ENCODE assay signal across 16 cellular contexts in the genomic region with DNA sequence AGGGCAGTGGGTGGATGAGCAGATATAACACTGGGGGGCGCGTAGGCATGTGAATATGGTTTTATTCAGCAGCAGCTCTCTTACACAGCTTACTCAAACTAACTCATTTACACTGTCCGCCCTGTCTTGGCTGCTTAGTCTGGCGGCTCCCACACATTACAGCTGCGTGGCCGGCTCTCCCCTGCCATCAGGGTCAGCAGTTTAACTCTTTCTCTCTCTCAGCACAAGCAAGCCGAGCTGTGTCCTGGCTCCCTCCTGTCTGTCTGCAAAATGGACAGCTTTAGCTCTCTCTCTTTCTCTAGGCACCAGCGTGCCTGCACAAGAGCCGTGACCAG.
DNase-seq lines count a peak whose midpoint lies in the region; ATAC-seq, FAIRE-seq and TF ChIP-seq lines count a peak whose summit lies in the region.
"Had no signal": no experiment of that assay in that cellular context is flagged by ENCODE, and none has a peak within 500 bp of the region (broad histone marks: within the 10 kb centered on the region; RNA-seq: fewer than 3 reads in every experiment).

No MANE protein-coding gene starts in this region.

- H3K56ac ChIP-seq in H9 (ENCODE audit: insufficient read length, low read depth, low read length) (no peak overlapping the region), H1 (replicated peaks; ENCODE audit: insufficient read length, low read depth, low read length) (no peak overlapping the region)

- intact Hi-C loops in aorta (cut with DNase I), result no loop called here

- no peak for FAIRE-seq in H1 (lab: Jason Lieb, UNC)
- FAIRE-seq: A204.1 had no signal

- ATAC-seq in aorta (ENCODE audit: low FRiP score) (peak; percentile 29), GM18520 (IDR thresholded peaks at IDR 0.05; ENCODE audit: unreplicated experiment) (no peak), HG02870 (IDR thresholded peaks at IDR 0.05; ENCODE audit: unreplicated experiment) (no peak)

- no peak for TF ChIP-seq POLR2A in H1 (IDR thresholded peaks at IDR 0.05; ENCODE audit: control extremely low read depth in 1 of 2, low read depth in 2 of 2, low read length in 2 of 2)

- no peak for TF ChIP-seq CTCF in H9 (conservative IDR thresholded peaks at IDR 0.05)
- TF ChIP-seq CTCF in H1 (IDR thresholded peaks at IDR 0.05; ENCODE audit: control extremely low read depth in 1 of 3, insufficient read depth in 1 of 3, low read depth in 1 of 3, low read length in 3 of 3), result no peak

- H3K4ac ChIP-seq in H9 (ENCODE audit: low read depth, low read length) (no peak overlapping the region), H1 (replicated peaks; ENCODE audit: insufficient read length, low read depth, low read length) (no peak overlapping the region), neuronal stem cell (ENCODE audit: low read length) (no peak overlapping the region)

- no peaks in the 10 kb centered on the region for H3K23me2 ChIP-seq in H9 (ENCODE audit: insufficient read length, low read depth, low read length, poor library complexity, severe bottlenecking)
- H3K23me2 ChIP-seq in H1 (ENCODE audit: low read depth, low read length), result no peaks in the 10 kb centered on the region

- no peak overlapping the region for H2BK15ac ChIP-seq in H9 (ENCODE audit: low read depth, low read length)
- H2BK15ac ChIP-seq in H1 (ENCODE audit: low read length), result no peak overlapping the region
- no peak overlapping the region for H2BK15ac ChIP-seq in neuronal stem cell (ENCODE audit: low read length)

- POLR2A ChIA-PET in H1 (lab: Charles Lee; ENCODE audit: partially characterized antibody), result no interaction called here

- WGBS in H9 (ENCODE audit: extremely low coverage, insufficient read length, low lambda C conversion rate), result no CpG with 5 or more reads among the region's 9 CpGs
- 94% methylated on average over 9 of the region's 9 CpGs; no CpG with 5 or more reads in 1 of the 2 experiments for WGBS in H1 (ENCODE audit: extremely low coverage in 1 of 2, insufficient coverage in 1 of 2, insufficient read length in 1 of 2, insufficient replicate concordance in 2 of 2, low coverage in 1 of 2, low lambda C conversion rate in 2 of 2, missing lambda C conversion rate in 1 of 2), 2 experiments
- no CpG with 5 or more reads among the region's 9 CpGs for WGBS in neuronal stem cell (ENCODE audit: extremely low coverage in 2 of 2, insufficient read length in 2 of 2, insufficient replicate concordance in 1 of 2), 2 donors
- 62 to 69% methylated on average over 9 of the region's 9 CpGs for WGBS in aorta, 2 donors

- no peak for DNase-seq in H9
- no peak for DNase-seq in H1 (ENCODE audit: low read depth in 1 of 2, low spot score in 2 of 2)
- no peak for DNase-seq in neuronal stem cell (ENCODE audit: low spot score)
- no peak for DNase-seq in aorta
- DNase-seq in MG63, result no peak
- DNase-seq: C1 segment of cervical spinal cord; Calu3; CD4-positive, alpha-beta T cell; DMS 273 treated with DMSO at 0.1 percent for 48 hours; GM23248 had no signal

- no peaks in the 10 kb centered on the region for H3K27me3 Mint-ChIP-seq in H9 (ENCODE audit: low read depth)
- H3K27me3 Mint-ChIP-seq: B cell; CD4-positive, alpha-beta T cell had no signal

- H3K27me3 ChIP-seq in H9 (ENCODE audit: insufficient read depth, low read length) (no peaks in the 10 kb centered on the region), H1 (replicated peaks in 1 of 4; ENCODE audit: control insufficient read depth in 3 of 4, extremely low read depth in 1 of 4, insufficient read depth in 3 of 4, low read length in 3 of 4) (no peaks in the 10 kb centered on the region), neuronal stem cell (ENCODE audit: control insufficient read depth in 3 of 3, insufficient read depth in 3 of 3, low read depth in 1 of 3, low read length in 3 of 3) (no peaks in the 10 kb centered on the region), aorta (ENCODE audit: control insufficient read depth in 1 of 2, insufficient read depth in 2 of 2, low read length in 1 of 2) (no peaks in the 10 kb centered on the region), MG63 (no peaks in the 10 kb centered on the region)

- no peaks in the 10 kb centered on the region; a peak in 3 of 5 replicates for H3K9me3 Mint-ChIP-seq in H9

- no peak overlapping the region for H3K4me2 ChIP-seq in H9 (ENCODE audit: insufficient read depth, insufficient read length, low read length)
- no peak overlapping the region for H3K4me2 ChIP-seq in H1 (ENCODE audit: insufficient read depth in 1 of 2, low read depth in 2 of 2, low read length in 2 of 2)
- H3K4me2 ChIP-seq in neuronal stem cell (ENCODE audit: insufficient read depth, low read length, poor library complexity, severe bottlenecking), result no peak overlapping the region

- no peak overlapping the region for H2BK5ac ChIP-seq in H9 (ENCODE audit: insufficient read length, low read length)
- H2BK5ac ChIP-seq in H1 (ENCODE audit: low read depth, low read length), result no peak overlapping the region
- H2BK5ac ChIP-seq in neuronal stem cell (ENCODE audit: low read length), result no peak overlapping the region

- no peaks in the 10 kb centered on the region; a peak in 1 of 7 replicates for H3K36me3 Mint-ChIP-seq in H9 (ENCODE audit: insufficient read depth in 1 of 3, low read depth in 3 of 3)

- TF ChIP-seq RAD21 in H1 (IDR thresholded peaks at IDR 0.05 in 1 of 2, conservative IDR thresholded peaks at IDR 0.05 in 1 of 2; ENCODE audit: low read depth in 2 of 2, low read length in 2 of 2), result no peak

- H3K9ac ChIP-seq in H9 (ENCODE audit: extremely low read depth, insufficient read length, low read length) (no peak overlapping the region), H1 (replicated peaks in 1 of 4; ENCODE audit: extremely low read depth in 1 of 4, low read depth in 3 of 4, low read length in 3 of 4) (no peak overlapping the region), neuronal stem cell (ENCODE audit: low read depth, low read length, poor library complexity) (no peak overlapping the region)
- H3K9ac ChIP-seq: GM23248 had no signal

- H3K23ac ChIP-seq in H9 (ENCODE audit: insufficient read length, low read depth, low read length), result no peak overlapping the region
- no peak overlapping the region for H3K23ac ChIP-seq in H1 (ENCODE audit: insufficient read length)
- no peak overlapping the region for H3K23ac ChIP-seq in neuronal stem cell (ENCODE audit: low read depth, low read length, poor library complexity)

- no peak overlapping the region for H2AFZ ChIP-seq in H9 (ENCODE audit: low read length)
- peak overlapping the region; percentile 70; the same call in 1 of the 2 replicates for H2AFZ ChIP-seq in H1 (ENCODE audit: low read length)
- no peak overlapping the region for H2AFZ ChIP-seq in neuronal stem cell (ENCODE audit: low read length)
- H2AFZ ChIP-seq: GM23248 had no signal

- H3K79me1 ChIP-seq in H9 (ENCODE audit: insufficient read depth, low read depth, low read length, poor library complexity, severe bottlenecking) (no peaks in the 10 kb centered on the region), H1 (ENCODE audit: low read depth, low read length) (no peaks in the 10 kb centered on the region), neuronal stem cell (ENCODE audit: low read depth, low read length) (no peaks in the 10 kb centered on the region)

- H3K9me3 ChIP-seq in H9 (ENCODE audit: control insufficient read depth, low read depth, low read length), result no peaks in the 10 kb centered on the region
- H3K9me3 ChIP-seq in H1 (ENCODE audit: insufficient read depth in 2 of 2, low read depth in 1 of 2, low read length in 1 of 2), result peaks cover 0 to 3% of the 10 kb centered on the region in 2 experiments; a peak in 1 of 4 replicates
- no peaks in the 10 kb centered on the region for H3K9me3 ChIP-seq in neuronal stem cell (replicated peaks in 1 of 2; ENCODE audit: control insufficient read depth in 2 of 2, insufficient read depth in 1 of 2, low read depth in 1 of 2, low read length in 2 of 2)
- no peaks in the 10 kb centered on the region for H3K9me3 ChIP-seq in aorta (ENCODE audit: control insufficient read depth, low read length)
- no peaks in the 10 kb centered on the region; the same call in 1 of the 2 replicates for H3K9me3 ChIP-seq in MG63
- H3K9me3 ChIP-seq: HAP-1 had no signal

- H4K8ac ChIP-seq in H9 (replicated peaks; ENCODE audit: insufficient read length, low read depth, low read length), result no peak overlapping the region
- H4K8ac ChIP-seq in H1 (ENCODE audit: extremely low read depth, insufficient read depth, low read length), result no peak overlapping the region
- H4K8ac ChIP-seq in neuronal stem cell (ENCODE audit: low read depth, low read length), result peak overlapping the region; percentile 52

- H3K18ac ChIP-seq in H9 (ENCODE audit: insufficient read length, low read depth, low read length) (no peak overlapping the region), H1 (ENCODE audit: extremely low read depth, low read length) (0 out of 2 replicates have a peak overlapping the region, but pooled peaks have one; percentile 32), neuronal stem cell (ENCODE audit: low read length) (no peak overlapping the region)

- H4K5ac ChIP-seq in H9 (ENCODE audit: insufficient read length, low read depth, low read length), result no peak overlapping the region
- no peak overlapping the region for H4K5ac ChIP-seq in H1 (ENCODE audit: insufficient read length, low read depth, low read length)

- no peak for TF ChIP-seq EP300 in H1 (IDR thresholded peaks at IDR 0.05; ENCODE audit: borderline replicate concordance in 1 of 2, low read depth in 2 of 2, low read length in 2 of 2)

- H2BK20ac ChIP-seq in H9 (ENCODE audit: low read depth, low read length, poor library complexity, severe bottlenecking) (no peak overlapping the region), H1 (ENCODE audit: low read length) (no peak overlapping the region)

- no peaks in the 10 kb centered on the region for H3K4me1 ChIP-seq in H9 (ENCODE audit: insufficient read depth, low read length)
- no peaks in the 10 kb centered on the region for H3K4me1 ChIP-seq in H1 (replicated peaks in 1 of 4; ENCODE audit: control insufficient read depth in 3 of 4, insufficient read depth in 4 of 4, low read length in 3 of 4)
- no peaks in the 10 kb centered on the region for H3K4me1 ChIP-seq in neuronal stem cell (ENCODE audit: control insufficient read depth in 2 of 2, insufficient read depth in 1 of 2, low read depth in 1 of 2, low read length in 2 of 2)
- H3K4me1 ChIP-seq in aorta (ENCODE audit: control insufficient read depth in 1 of 2, insufficient read depth in 2 of 2, low read length in 2 of 2), result no peaks in the 10 kb centered on the region
- H3K4me1 ChIP-seq: HAP-1 had no signal

- H3K36me3 ChIP-seq in H1 (ENCODE audit: control insufficient read depth in 2 of 4, insufficient read depth in 4 of 4, low read length in 3 of 4), result no peaks in the 10 kb centered on the region
- no peaks in the 10 kb centered on the region for H3K36me3 ChIP-seq in neuronal stem cell (replicated peaks in 1 of 2; ENCODE audit: control insufficient read depth in 2 of 2, insufficient read depth in 2 of 2, low read length in 2 of 2)
- H3K36me3 ChIP-seq in aorta (ENCODE audit: control insufficient read depth in 1 of 2, insufficient read depth in 2 of 2, low read length in 1 of 2), result no peaks in the 10 kb centered on the region
- H3K36me3 ChIP-seq in MG63, result no peaks in the 10 kb centered on the region
- H3K36me3 ChIP-seq: HAP-1 had no signal

- H3K4me1 Mint-ChIP-seq in H9, result no peaks in the 10 kb centered on the region
- H3K4me1 Mint-ChIP-seq: B cell had no signal

- H3T11ph ChIP-seq in H9 (ENCODE audit: low read length), result no peak overlapping the region

- H2BK12ac ChIP-seq in H9 (ENCODE audit: insufficient read length, low read depth, low read length), result no peak overlapping the region
- H2BK12ac ChIP-seq in H1 (ENCODE audit: low read depth, low read length), result no peak overlapping the region
- no peak overlapping the region for H2BK12ac ChIP-seq in neuronal stem cell (ENCODE audit: low read length)

- H4K20me1 ChIP-seq in H9 (ENCODE audit: control insufficient read depth, insufficient read depth, insufficient read length) (no peaks in the 10 kb centered on the region), H1 (replicated peaks in 1 of 2; ENCODE audit: control insufficient read depth in 1 of 2, insufficient read depth in 2 of 2, low read length in 2 of 2) (no peaks in the 10 kb centered on the region)

- H3K27ac ChIP-seq in H9 (ENCODE audit: insufficient read length, low read depth, low read length), result no peak overlapping the region
- no peak overlapping the region for H3K27ac ChIP-seq in H1 (ENCODE audit: low read depth, low read length)
- no peak overlapping the region for H3K27ac ChIP-seq in neuronal stem cell (replicated peaks; ENCODE audit: low read length)
- no peak overlapping the region for H3K27ac ChIP-seq in aorta (ENCODE audit: low read depth in 1 of 2, low read length in 2 of 2)
- H3K27ac ChIP-seq: GM23248, HL-60 had no signal

- peak overlapping the region in 2 of 3 experiments; percentile 25 to 93; a peak in 4 of 7 replicates for H3K27ac Mint-ChIP-seq in H9
- H3K27ac Mint-ChIP-seq: B cell; CD4-positive, alpha-beta T cell had no signal

- no peak overlapping the region for H2BK120ac ChIP-seq in H9 (ENCODE audit: low read depth, low read length, poor library complexity, severe bottlenecking)
- no peak overlapping the region for H2BK120ac ChIP-seq in H1 (replicated peaks; ENCODE audit: low read depth, low read length)
- no peak overlapping the region for H2BK120ac ChIP-seq in neuronal stem cell (ENCODE audit: low read depth, low read length)

- no peak overlapping the region for H3K4me3 Mint-ChIP-seq in H9
- H3K4me3 Mint-ChIP-seq: B cell; CD4-positive, alpha-beta T cell had no signal

- H4K91ac ChIP-seq in H9 (ENCODE audit: insufficient read length, low read depth, low read length) (no peak overlapping the region), H1 (replicated peaks; ENCODE audit: insufficient read length, low read length) (no peak overlapping the region), neuronal stem cell (ENCODE audit: low read depth, low read length, poor library complexity) (no peak overlapping the region)

- H2AK5ac ChIP-seq in H9 (ENCODE audit: insufficient read length, low read length) (no peak overlapping the region), H1 (ENCODE audit: low read depth, low read length) (no peak overlapping the region), neuronal stem cell (ENCODE audit: low read depth, low read length) (no peak overlapping the region)

- CTCF ChIA-PET in H1 (lab: Charles Lee; ENCODE audit: partially characterized antibody), result interaction anchor here (1.8 kb wide), 1 partner anchor 131 kb away, joined by 3 read pairs; no protein-coding TSS in a partner anchor

- H3K79me2 ChIP-seq in H9 (ENCODE audit: insufficient read depth, low read length) (no peaks in the 10 kb centered on the region), H1 (ENCODE audit: control insufficient read depth in 1 of 2, insufficient read depth in 2 of 2, low read length in 2 of 2) (no peaks in the 10 kb centered on the region)

- H3K4me3 ChIP-seq in H1 (ENCODE audit: extremely low read depth in 1 of 4, insufficient read depth in 2 of 4, low read depth in 3 of 4, low read length in 4 of 4) (no peak overlapping the region), neuronal stem cell (ENCODE audit: low read length in 2 of 2) (no peak overlapping the region), aorta (ENCODE audit: low read length in 2 of 2) (no peak overlapping the region), MG63 (no peak overlapping the region)
- H3K4me3 ChIP-seq: GM23248, HAP-1 had no signal

- H3K14ac ChIP-seq in H9 (ENCODE audit: insufficient read depth, low read length), result no peak overlapping the region
- no peak overlapping the region for H3K14ac ChIP-seq in H1 (ENCODE audit: insufficient read length)
- H3K14ac ChIP-seq in neuronal stem cell (ENCODE audit: low read length), result no peak overlapping the region
